Comparison of ENCODE assay signal across 1 cellular context in genomic region chr18:49175476-49175875, GRCh38.
TF ChIP-seq lines count a peak whose summit lies in the region.

No MANE protein-coding gene starts in this region.

TF ChIP-seq in H1, 55 proteins besides CTCF, POLR2A, EP300 and RAD21 (continued from another document):
- TF ChIP-seq HDAC2 (IDR thresholded peaks at IDR 0.05; ENCODE audit: borderline replicate concordance in 1 of 2, low read depth in 2 of 2, low read length in 2 of 2): no peak
- TF ChIP-seq TBP (IDR thresholded peaks at IDR 0.05; ENCODE audit: low read depth, low read length): no peak
- TF ChIP-seq BACH1 (IDR thresholded peaks at IDR 0.05; ENCODE audit: low read length): no peak
- TF ChIP-seq SIRT6 (IDR thresholded peaks at IDR 0.05; ENCODE audit: low read length): no peak
- TF ChIP-seq JUND (IDR thresholded peaks at IDR 0.05; ENCODE audit: low read length): no peak
- no peak for TF ChIP-seq CBX8 (IDR thresholded peaks at IDR 0.05; ENCODE audit: borderline replicate concordance, low read depth, low read length)
- TF ChIP-seq CTBP2 (IDR thresholded peaks at IDR 0.05; ENCODE audit: borderline replicate concordance, insufficient read depth, insufficient read length, low read length): no peak
- TF ChIP-seq ZNF274 (IDR thresholded peaks at IDR 0.05; ENCODE audit: borderline replicate concordance, extremely low read depth, low read length): no peak
- no peak for TF ChIP-seq TAF1 (IDR thresholded peaks at IDR 0.05; ENCODE audit: low read depth, low read length)
- no peak for TF ChIP-seq CEBPB (IDR thresholded peaks at IDR 0.05; ENCODE audit: low read depth, low read length)
- TF ChIP-seq BCL11A (IDR thresholded peaks at IDR 0.05; ENCODE audit: low read depth in 2 of 2, low read length in 2 of 2): no peak
- no peak for TF ChIP-seq FOSL1 (IDR thresholded peaks at IDR 0.05; ENCODE audit: insufficient read depth, low read depth, low read length)
- no peak for TF ChIP-seq GABPA (IDR thresholded peaks at IDR 0.05; ENCODE audit: borderline replicate concordance, insufficient read depth, low read length)
- no peak for TF ChIP-seq E2F6 (IDR thresholded peaks at IDR 0.05)
- TF ChIP-seq MAFK (IDR thresholded peaks at IDR 0.05; ENCODE audit: low read depth, low read length): no peak
- no peak for TF ChIP-seq HDAC6 (IDR thresholded peaks at IDR 0.05; ENCODE audit: low read depth, low read length)
